ENCODE assay signal across 9 cellular contexts in genomic region chr2:235270951-235271350, GRCh38.
DNase-seq lines count a peak whose midpoint lies in the region; ATAC-seq and FAIRE-seq lines count a peak whose summit lies in the region.
"Had no signal": no experiment of that assay in that cellular context is flagged by ENCODE, and none has a peak within 500 bp of the region (broad histone marks: within the 10 kb centered on the region; RNA-seq: fewer than 3 reads in every experiment).

No MANE protein-coding gene starts in this region.

- FAIRE-seq in urothelium cell line (lab: Jason Lieb, UNC), result no peak
- FAIRE-seq: colon had no signal

- intact Hi-C loops in left cardiac atrium (cut with DNase I), result no loop called here

- DNase-seq in EL (peak; percentile 67), KG1 (lab: John Stamatoyannopoulos, UW) (peak; percentile 49), astrocyte of the hippocampus (ENCODE audit: low read depth, low spot score) (peak; percentile 81), urothelium cell line (ENCODE audit: low spot score) (peak; percentile 61), NCI-H2081 treated with DMSO at 0.1 percent for 48 hours (lab: John Stamatoyannopoulos, UW) (no peak), left cardiac atrium (no peak), HPDE6-E6E7 (ENCODE audit: extremely low spot score) (no peak)

- peak; percentile 94 for ATAC-seq in GM21390 (IDR thresholded peaks at IDR 0.05; ENCODE audit: unreplicated experiment)
- no peak for ATAC-seq in left cardiac atrium

Comparison
In these comparisons a context has a peak if more than half of its experiments do, and no peak if none do; other contexts are left out.
1. DNase-seq: peak in EL (single experiment), KG1 (single experiment), astrocyte of the hippocampus (single experiment) and urothelium cell line (single experiment); none in NCI-H2081 treated with DMSO at 0.1 percent for 48 hours (single experiment), left cardiac atrium (single experiment) and HPDE6-E6E7 (single experiment).